ENCODE assay signal across 23 cellular contexts in genomic region chr6:168599118-168599494, GRCh38.
"Had no signal": no experiment of that assay in that cellular context is flagged by ENCODE, and none has a peak within 500 bp of the region (broad histone marks: within the 10 kb centered on the region; RNA-seq: fewer than 3 reads in every experiment).

No MANE protein-coding gene starts in this region.

- FAIRE-seq: astrocyte, endothelial cell of umbilical vein, keratinocyte had no signal

- ATAC-seq: left cardiac atrium, left ventricle myocardium superior, right cardiac atrium, T-helper 17 cell had no signal

- H3K27ac ChIP-seq: brain microvascular endothelial cell, tibial artery, uterus had no signal

- H3K4me1 ChIP-seq: tibial artery, uterus had no signal

- DNase-seq: activated CD4-positive, alpha-beta memory T cell treated with anti-CD3 and anti-CD28 coated beads, Interleukin-2, amount 10 ng/mL, durations not matched to agents 7 days and 5 days; activated CD4-positive, alpha-beta T cell treated with anti-CD3 and anti-CD28 coated beads, Interleukin-2, amount 10 ng/mL, durations not matched to agents 7 days and 5 days; activated CD4-positive, CD25-positive, alpha-beta regulatory T cell treated with anti-CD3 and anti-CD28 coated beads, Interleukin-2, amount 50 U/mL, for 72 hours; activated CD8-positive, alpha-beta memory T cell treated with anti-CD3 and anti-CD28 coated beads, Interleukin-2, amount 50 U/mL, for 48 hours; activated gamma-delta T cell; activated naive CD4-positive, alpha-beta T cell treated with anti-CD3 and anti-CD28 coated beads, Interleukin-2, amount 10 ng/mL, durations not matched to agents 7 days and 5 days; activated naive CD8-positive, alpha-beta T cell treated with anti-CD3 and anti-CD28 coated beads, Interleukin-2, amount 10 ng/mL, durations not matched to agents 7 days and 5 days; activated T-cell treated with anti-CD3 and anti-CD28 coated beads, Interleukin-2, amount 50 U/mL, for 24 hours; brain microvascular endothelial cell; central memory CD4-positive, alpha-beta T cell; foreskin fibroblast; hippocampal formation; left cardiac atrium; left ventricle myocardium superior; nephron progenitor cell; right cardiac atrium; stimulated activated CD4-positive, alpha-beta T cell treated with anti-CD3 and anti-CD28 coated beads, Interleukin-2, amount 100 ng/mL, for 48 hours; T-helper 17 cell had no signal

- H3K9me3 ChIP-seq: tibial artery, uterus had no signal

- H3K36me3 ChIP-seq: brain microvascular endothelial cell, uterus had no signal

- H3K4me3 ChIP-seq: tibial artery, uterus had no signal

- H3K27me3 ChIP-seq: brain microvascular endothelial cell, tibial artery, uterus had no signal
